Comparison of ENCODE assay signal across 21 cellular contexts in the genomic region with DNA sequence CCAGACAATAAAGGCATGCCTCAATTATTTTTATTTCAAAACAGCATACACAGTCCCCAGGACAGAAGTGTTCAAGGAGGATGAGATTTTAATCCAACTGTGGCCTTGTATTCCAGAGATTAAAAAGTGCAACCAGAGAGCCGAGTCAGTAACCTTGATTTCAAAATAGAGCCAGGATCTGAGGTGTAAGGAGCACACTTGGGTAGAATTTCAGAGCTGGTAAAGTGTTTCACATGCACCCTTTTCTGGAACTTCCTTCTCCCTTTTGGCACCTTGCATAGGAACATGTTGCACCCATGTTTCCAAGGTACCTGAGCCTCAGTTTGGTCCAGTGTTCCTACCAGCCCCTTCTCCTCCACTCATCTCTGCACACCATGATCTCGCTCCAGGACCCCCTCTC.
DNase-seq lines count a peak whose midpoint lies in the region; ATAC-seq, FAIRE-seq and TF ChIP-seq lines count a peak whose summit lies in the region.
"Had no signal": no experiment of that assay in that cellular context is flagged by ENCODE, and none has a peak within 500 bp of the region (broad histone marks: within the 10 kb centered on the region; RNA-seq: fewer than 3 reads in every experiment).

No MANE protein-coding gene starts in this region.

- WGBS in esophagus squamous epithelium, 2 donors: 56 to 62% methylated on average over 2 of the region's 2 CpGs
- WGBS in HepG2 (ENCODE audit: low lambda C conversion rate): 9% methylated on average over 2 of the region's 2 CpGs

- no peaks in the 10 kb centered on the region for H4K20me1 ChIP-seq in HepG2 (ENCODE audit: insufficient read depth, low read length)

- no peak for DNase-seq in right atrium auricular region (ENCODE audit: low spot score)
- DNase-seq in left ventricle myocardium superior: no peak
- no peak for DNase-seq in esophagus squamous epithelium (lab: John Stamatoyannopoulos, UW)
- no peak for DNase-seq in sciatic nerve (ENCODE audit: low spot score)
- DNase-seq in posterior vena cava (ENCODE audit: low spot score): no peak
- DNase-seq in HepG2 (ENCODE audit: low spot score): no peak
- DNase-seq in activated T-cell treated with anti-CD3 and anti-CD28 coated beads, Interleukin-2, amount 50 U/mL, for 1 hour: no peak
- DNase-seq: 8988T; BE2C; Calu3; CD4-positive, alpha-beta T cell; DMS79 treated with DMSO at 0.1 percent for 48 hours; KG1; NCI-H1436 treated with DMSO at 0.1 percent for 48 hours; NCI-H2029 treated with DMSO at 0.1 percent for 48 hours; NCI-H2171 treated with DMSO at 0.1 percent for 48 hours; NCI-H446 treated with DMSO at 0.1 percent for 48 hours; NK-92 treated with Interleukin-12 subunit alpha and Interleukin-12 subunit beta, amount 100 ng/mL, for 24 hours; OCI-M1 had no signal

- no peaks in the 10 kb centered on the region for H3K79me2 ChIP-seq in HepG2 (ENCODE audit: insufficient read depth, low read length)

- POLR2A ChIA-PET in HepG2 (lab: Yijun Ruan, JAX): no interaction called here

- H3K4me3 ChIP-seq in right atrium auricular region: no peak overlapping the region
- H3K4me3 ChIP-seq in esophagus squamous epithelium: no peak overlapping the region
- H3K4me3 ChIP-seq in HepG2 (replicated peaks in 1 of 3; ENCODE audit: insufficient read depth in 1 of 3, low read depth in 2 of 3, low read length in 3 of 3): no peak overlapping the region

- ATAC-seq in left ventricle myocardium superior (no peak), sciatic nerve (peak; percentile 25), GM18907 (IDR thresholded peaks at IDR 0.05; ENCODE audit: unreplicated experiment) (no peak), HepG2 (no peak)
- ATAC-seq: HCT116 had no signal

- H3K36me3 ChIP-seq in right atrium auricular region (no peaks in the 10 kb centered on the region), esophagus squamous epithelium (no peaks in the 10 kb centered on the region), HepG2 (replicated peaks in 1 of 2; ENCODE audit: control insufficient read depth in 1 of 2, insufficient read depth in 2 of 2, low read length in 2 of 2) (no peaks in the 10 kb centered on the region)
- H3K36me3 ChIP-seq: BE2C had no signal

- CTCF ChIA-PET in HepG2 (lab: Yijun Ruan, JAX; ENCODE audit: low intra/inter-chr PET ratio, low total read pairs): no interaction called here

- TF ChIP-seq POLR2A in esophagus squamous epithelium (IDR thresholded peaks at IDR 0.05) (no peak), HepG2 (IDR thresholded peaks at IDR 0.05; ENCODE audit: insufficient read depth in 1 of 2, low read depth in 2 of 2, low read length in 2 of 2) (no peak)

- no peaks in the 10 kb centered on the region for H3K27me3 ChIP-seq in right atrium auricular region
- no peaks in the 10 kb centered on the region for H3K27me3 ChIP-seq in esophagus squamous epithelium
- 0 out of 5 replicates have a peak, but pooled peaks cover 0 to 5% of the 10 kb centered on the region in 2 experiments for H3K27me3 ChIP-seq in HepG2 (ENCODE audit: control insufficient read depth in 1 of 2, insufficient read depth in 2 of 2, low read length in 2 of 2)
- H3K27me3 ChIP-seq: BE2C had no signal

- FAIRE-seq in HepG2 (lab: Jason Lieb, UNC): no peak

- TF ChIP-seq EP300 in HepG2 (IDR thresholded peaks at IDR 0.05; ENCODE audit: low read depth in 2 of 2, low read length in 2 of 2) (no peak), HepG2 (CRISPR knock-in tag; IDR thresholded peaks at IDR 0.05; ENCODE audit: borderline replicate concordance) (no peak)

- H3K27ac ChIP-seq in right atrium auricular region (peak overlapping the region; percentile 52 to 58), esophagus squamous epithelium (peak overlapping the region in 3 of 4 donors; percentile 53 to 78 (median 66)), HepG2 (ENCODE audit: extremely low read length, insufficient read depth, low read length) (no peak overlapping the region)

- BruUV-seq in HepG2 (replicated peaks; lab: Mats Ljungman, UMichigan): no TSS peak

- H3K9ac ChIP-seq in HepG2 (ENCODE audit: insufficient read depth, low read depth, low read length): no peak overlapping the region

- in situ Hi-C loops in HepG2 (cut with HindIII; ENCODE audit: extremely low pct_ligation_motif_present, low pct_unique_long_range_greater_than_20kb): no loop called here

- H2AFZ ChIP-seq in HepG2 (ENCODE audit: low read length): no peak overlapping the region

- H3K9me3 ChIP-seq in right atrium auricular region (no peaks in the 10 kb centered on the region), esophagus squamous epithelium (no peaks in the 10 kb centered on the region), HepG2 (ENCODE audit: low read length) (no peaks in the 10 kb centered on the region)
- H3K9me3 ChIP-seq: BE2C had no signal

- TF ChIP-seq CTCF in right atrium auricular region (IDR thresholded peaks at IDR 0.05): no peak
- TF ChIP-seq CTCF in esophagus squamous epithelium (IDR thresholded peaks at IDR 0.05): no peak
- TF ChIP-seq CTCF in HepG2 (CRISPR knock-in tag; IDR thresholded peaks at IDR 0.05): no peak

- H3K4me1 ChIP-seq in right atrium auricular region: peaks cover 0 to 12% of the 10 kb centered on the region in 2 donors
- peaks cover 6 to 21% (median 8%) of the 10 kb centered on the region in 3 donors for H3K4me1 ChIP-seq in esophagus squamous epithelium
- H3K4me1 ChIP-seq in HepG2 (ENCODE audit: insufficient read depth, low read length): no peaks in the 10 kb centered on the region
- H3K4me1 ChIP-seq: BE2C had no signal

- no peak for TF ChIP-seq RAD21 in HepG2 (CRISPR knock-in tag; IDR thresholded peaks at IDR 0.05)

- intact Hi-C loops in left ventricle myocardium superior (cut with micrococcal nuclease) (no loop called here), esophagus squamous epithelium (cut with DNase I) (no loop called here), sciatic nerve (cut with DNase I) (no loop called here), posterior vena cava (cut with DNase I) (no loop called here), HepG2 (cut with micrococcal nuclease; ENCODE audit: unreplicated experiment) (no loop called here)

- H3K4me2 ChIP-seq in HepG2 (ENCODE audit: low read depth, low read length): no peak overlapping the region

TF ChIP-seq in HepG2, 621 proteins besides CTCF, POLR2A, EP300 and RAD21 (continues in another document):
- TF ChIP-seq REL (CRISPR knock-in tag; conservative IDR thresholded peaks at IDR 0.05) (no peak), MAFF (IDR thresholded peaks at IDR 0.05; ENCODE audit: low read depth, low read length) (no peak), ZKSCAN8 (CRISPR knock-in tag; IDR thresholded peaks at IDR 0.05; ENCODE audit: borderline replicate concordance) (no peak), HMGA1 (CRISPR knock-in tag; conservative IDR thresholded peaks at IDR 0.05) (no peak), JDP2 (CRISPR knock-in tag; IDR thresholded peaks at IDR 0.05; ENCODE audit: borderline replicate concordance) (no peak), ZNF563 (CRISPR knock-in tag; IDR thresholded peaks at IDR 0.05) (no peak), ZEB1 (IDR thresholded peaks at IDR 0.05; ENCODE audit: insufficient replicate concordance, low read depth) (no peak), ZHX2 (IDR thresholded peaks at IDR 0.05; ENCODE audit: low read depth) (no peak), ZHX2 (CRISPR knock-in tag; IDR thresholded peaks at IDR 0.05; ENCODE audit: borderline replicate concordance) (no peak), ZNF556 (CRISPR knock-in tag; IDR thresholded peaks at IDR 0.05; ENCODE audit: borderline replicate concordance) (no peak)
- TF ChIP-seq, protein P1, sequence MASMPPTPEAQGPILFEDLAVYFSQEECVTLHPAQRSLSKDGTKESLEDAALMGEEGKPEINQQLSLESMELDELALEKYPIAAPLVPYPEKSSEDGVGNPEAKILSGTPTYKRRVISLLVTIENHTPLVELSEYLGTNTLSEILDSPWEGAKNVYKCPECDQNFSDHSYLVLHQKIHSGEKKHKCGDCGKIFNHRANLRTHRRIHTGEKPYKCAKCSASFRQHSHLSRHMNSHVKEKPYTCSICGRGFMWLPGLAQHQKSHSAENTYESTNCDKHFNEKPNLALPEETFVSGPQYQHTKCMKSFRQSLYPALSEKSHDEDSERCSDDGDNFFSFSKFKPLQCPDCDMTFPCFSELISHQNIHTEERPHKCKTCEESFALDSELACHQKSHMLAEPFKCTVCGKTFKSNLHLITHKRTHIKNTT (CRISPR knock-in tag; IDR thresholded peaks at IDR 0.05): no peak
